Comparison of ENCODE assay signal across 32 cellular contexts in genomic region chr10:47453435-47454293, GRCh38. TPM values are rescaled to one million over a fixed set of nuclear protein-coding genes. Genes with fewer than 3 reads are reported as not detected.
A peak's percentile ranks its signal among the peaks of the same experiment; 100 is the strongest.
DNase-seq lines count a peak whose midpoint lies in the region; ATAC-seq and TF ChIP-seq lines count a peak whose summit lies in the region.
"Had no signal": no experiment of that assay in that cellular context is flagged by ENCODE, and none has a peak within 500 bp of the region (broad histone marks: within the 10 kb centered on the region; RNA-seq: fewer than 3 reads in every experiment).

No MANE protein-coding gene starts in this region.

- no peak overlapping the region for H3K9ac ChIP-seq in SK-N-SH

- peaks cover 6% of the 10 kb centered on the region for H3K4me1 Mint-ChIP-seq in stimulated activated memory B cell treated with anti-CD40 and anti-IgM and Interleukin-4, amounts not matched to agents 10 μg/mL and 1 μg/mL and 100 μg/mL, for 72 hours
- H3K4me1 Mint-ChIP-seq: activated T-helper 17 cell treated with anti-CD3 and anti-CD28 coated beads, Interleukin-2, amount 50 U/mL, for 72 hours had no signal

- H3K9me2 ChIP-seq in SK-N-SH, result no peaks in the 10 kb centered on the region

- TF ChIP-seq CTCF in SK-N-SH (IDR thresholded peaks at IDR 0.05), result no peak
- TF ChIP-seq CTCF in coronary artery (IDR thresholded peaks at IDR 0.05), result no peak
- TF ChIP-seq CTCF in lower lobe of right lung (IDR thresholded peaks at IDR 0.05), result no peak

- no peaks in the 10 kb centered on the region for H3K9me3 Mint-ChIP-seq in stimulated activated memory B cell treated with anti-CD40 and anti-IgM and Interleukin-4, amounts not matched to agents 10 μg/mL and 1 μg/mL and 100 μg/mL, for 72 hours
- H3K9me3 Mint-ChIP-seq: activated T-helper 17 cell treated with anti-CD3 and anti-CD28 coated beads, Interleukin-2, amount 50 U/mL, for 72 hours; CD4-positive, alpha-beta memory T cell had no signal

- H3K27me3 ChIP-seq in SK-N-SH (ENCODE audit: insufficient read depth) (no peaks in the 10 kb centered on the region), lower lobe of right lung (ENCODE audit: low read depth) (peaks cover 4% of the 10 kb centered on the region), right cardiac atrium (ENCODE audit: control insufficient read depth, insufficient read depth) (no peaks in the 10 kb centered on the region)
- H3K27me3 ChIP-seq: testis had no signal

- H3K4me3 Mint-ChIP-seq in stimulated activated memory B cell treated with anti-CD40 and anti-IgM and Interleukin-4, amounts not matched to agents 10 μg/mL and 1 μg/mL and 100 μg/mL, for 72 hours, result no peak overlapping the region
- H3K4me3 Mint-ChIP-seq: activated T-helper 17 cell treated with anti-CD3 and anti-CD28 coated beads, Interleukin-2, amount 50 U/mL, for 72 hours; CD4-positive, alpha-beta memory T cell had no signal

- CTCF ChIA-PET in SK-N-SH (lab: Yijun Ruan, JAX), result no interaction called here

- no peaks in the 10 kb centered on the region for H3K9me3 ChIP-seq in SK-N-SH
- no peaks in the 10 kb centered on the region for H3K9me3 ChIP-seq in lower lobe of right lung
- no peaks in the 10 kb centered on the region for H3K9me3 ChIP-seq in right cardiac atrium (ENCODE audit: control insufficient read depth, low read length)
- H3K9me3 ChIP-seq: testis had no signal

- no peaks in the 10 kb centered on the region for H3K79me2 ChIP-seq in SK-N-SH (ENCODE audit: insufficient read depth)

- intact Hi-C loops in lower lobe of right lung (cut with DNase I), result no loop called here
- intact Hi-C loops in right cardiac atrium (cut with DNase I), result no loop called here

- TF ChIP-seq EP300 in SK-N-SH (IDR thresholded peaks at IDR 0.05; ENCODE audit: borderline replicate concordance in 1 of 2, low read depth in 1 of 2, low read length in 1 of 2), result no peak

- peaks cover 45% of the 10 kb centered on the region for H3K27me3 Mint-ChIP-seq in stimulated activated memory B cell treated with anti-CD40 and anti-IgM and Interleukin-4, amounts not matched to agents 10 μg/mL and 1 μg/mL and 100 μg/mL, for 72 hours

- H3K36me3 ChIP-seq in SK-N-SH (replicated peaks in 1 of 2; ENCODE audit: control insufficient read depth in 1 of 2, insufficient read depth in 2 of 2, low read length in 1 of 2), result no peaks in the 10 kb centered on the region
- no peaks in the 10 kb centered on the region for H3K36me3 ChIP-seq in lower lobe of right lung
- H3K36me3 ChIP-seq: brain microvascular endothelial cell had no signal

- WGBS in SK-N-SH (ENCODE audit: low lambda C conversion rate), result 85% methylated on average over 3 of the region's 7 CpGs
- 77% methylated on average over 7 of the region's 7 CpGs for WGBS in right cardiac atrium

- no peaks in the 10 kb centered on the region for H4K20me1 ChIP-seq in SK-N-SH (ENCODE audit: insufficient read depth)

- no peaks in the 10 kb centered on the region for H3F3A ChIP-seq in SK-N-SH (replicated peaks; ENCODE audit: insufficient read depth)

- H2AFZ ChIP-seq in SK-N-SH (ENCODE audit: low read depth), result no peak overlapping the region

- H3K4me2 ChIP-seq in SK-N-SH, result no peak overlapping the region

- DNase-seq in SK-N-SH (peak; percentile 22), coronary artery (ENCODE audit: low spot score) (peak; percentile 61), lower lobe of right lung (peak; percentile 27), ureter (ENCODE audit: low spot score) (no peak), right cardiac atrium (no peak)
- DNase-seq in stimulated activated CD8-positive, alpha-beta memory T cell treated with anti-CD3 and anti-CD28 coated beads, Interleukin-4, amount 100 ng/mL, for 48 hours, result peak; percentile 12
- DNase-seq: 8988T; activated CD4-positive, alpha-beta T cell treated with anti-CD3 and anti-CD28 coated beads, Interleukin-2, amount 50 U/mL, for 4 hours; activated CD4-positive, CD25-positive, alpha-beta regulatory T cell; activated CD8-positive, alpha-beta memory T cell treated with anti-CD3 and anti-CD28 coated beads, Interleukin-2, amount 50 U/mL, for 48 hours; activated naive CD4-positive, alpha-beta T cell treated with anti-CD3 and anti-CD28 coated beads, Interleukin-2, amount 50 U/mL, for 16 hours; amniotic stem cell; brain microvascular endothelial cell; CD4-positive, alpha-beta memory T cell; effector memory CD4-positive, alpha-beta T cell; foreskin melanocyte; HCEC 1CT; KG1; left colon; NCI-H1417 treated with DMSO at 0.1 percent for 48 hours; NCI-H446 treated with DMSO at 0.1 percent for 48 hours; stimulated activated naive CD4-positive, alpha-beta T cell treated with Interleukin-2 at 50 U/mL for 16 hours; testis had no signal

- no peak overlapping the region for H3K4me3 ChIP-seq in SK-N-SH (ENCODE audit: low read depth in 2 of 2, low read length in 1 of 2)
- H3K4me3 ChIP-seq in coronary artery, result no peak overlapping the region
- no peak overlapping the region for H3K4me3 ChIP-seq in lower lobe of right lung
- H3K4me3 ChIP-seq in right cardiac atrium (ENCODE audit: low read length), result no peak overlapping the region
- H3K4me3 ChIP-seq: testis had no signal

- no peak overlapping the region for H3K27ac Mint-ChIP-seq in stimulated activated memory B cell treated with anti-CD40 and anti-IgM and Interleukin-4, amounts not matched to agents 10 μg/mL and 1 μg/mL and 100 μg/mL, for 72 hours
- H3K27ac Mint-ChIP-seq: activated T-helper 17 cell treated with anti-CD3 and anti-CD28 coated beads, Interleukin-2, amount 50 U/mL, for 72 hours had no signal

- no peak for TF ChIP-seq RAD21 in SK-N-SH (IDR thresholded peaks at IDR 0.05; ENCODE audit: low read length)

- no peaks in the 10 kb centered on the region for H3K36me3 Mint-ChIP-seq in stimulated activated memory B cell treated with anti-CD40 and anti-IgM and Interleukin-4, amounts not matched to agents 10 μg/mL and 1 μg/mL and 100 μg/mL, for 72 hours
- H3K36me3 Mint-ChIP-seq: CD4-positive, alpha-beta memory T cell had no signal

- peaks cover 0 to 11% of the 10 kb centered on the region in 2 experiments; a peak in 1 of 4 replicates for H3K4me1 ChIP-seq in SK-N-SH (ENCODE audit: control insufficient read depth in 1 of 2, insufficient read depth in 2 of 2, low read depth in 1 of 2, low read length in 1 of 2)
- no peaks in the 10 kb centered on the region for H3K4me1 ChIP-seq in lower lobe of right lung
- H3K4me1 ChIP-seq in right cardiac atrium (ENCODE audit: control insufficient read depth, insufficient read depth, low read length), result no peaks in the 10 kb centered on the region

- POLR2A ChIA-PET in SK-N-SH (lab: Yijun Ruan, JAX), result no interaction called here

- H3K27ac ChIP-seq in SK-N-SH (ENCODE audit: low read depth in 2 of 2, low read length in 1 of 2), result no peak overlapping the region
- no peak overlapping the region for H3K27ac ChIP-seq in coronary artery
- no peak overlapping the region for H3K27ac ChIP-seq in lower lobe of right lung
- H3K27ac ChIP-seq in right cardiac atrium (ENCODE audit: low read length), result no peak overlapping the region
- H3K27ac ChIP-seq: brain microvascular endothelial cell, RWPE1, testis had no signal

- ATAC-seq in SK-N-SH treated with all-trans-retinoic acid at 6 μM for 48 hours (no peak), lower lobe of right lung (no peak), right cardiac atrium (no peak)
- no peak for ATAC-seq in stimulated activated memory B cell treated with anti-CD40 and anti-IgM and Interleukin-4, amounts not matched to agents 10 μg/mL and 1 μg/mL and 100 μg/mL, for 72 hours
- ATAC-seq: activated T-helper 17 cell treated with anti-CD3 and anti-CD28 coated beads, Interleukin-2, amount 50 U/mL, for 72 hours; left colon had no signal

TF ChIP-seq in SK-N-SH, 30 proteins besides CTCF, POLR2A, EP300 and RAD21 (continues in another document):
- TF ChIP-seq GATA2 (CRISPR knock-in tag; IDR thresholded peaks at IDR 0.05), result no peak
- TF ChIP-seq JUND (IDR thresholded peaks at IDR 0.05), result no peak
- TF ChIP-seq TAF1 (IDR thresholded peaks at IDR 0.05; ENCODE audit: borderline replicate concordance, low read depth, low read length), result no peak
- no peak for TF ChIP-seq MAX (IDR thresholded peaks at IDR 0.05; ENCODE audit: low read depth)
- no peak for TF ChIP-seq FOSL2 (IDR thresholded peaks at IDR 0.05; ENCODE audit: borderline replicate concordance, low read depth)
- TF ChIP-seq TCF12 (IDR thresholded peaks at IDR 0.05), result no peak

TF ChIP-seq in SK-N-SH treated with all-trans-retinoic acid at 6 μM for 48 hours, 23 proteins besides CTCF, POLR2A, EP300 and RAD21 (continues in another document):
- TF ChIP-seq, protein P1, sequence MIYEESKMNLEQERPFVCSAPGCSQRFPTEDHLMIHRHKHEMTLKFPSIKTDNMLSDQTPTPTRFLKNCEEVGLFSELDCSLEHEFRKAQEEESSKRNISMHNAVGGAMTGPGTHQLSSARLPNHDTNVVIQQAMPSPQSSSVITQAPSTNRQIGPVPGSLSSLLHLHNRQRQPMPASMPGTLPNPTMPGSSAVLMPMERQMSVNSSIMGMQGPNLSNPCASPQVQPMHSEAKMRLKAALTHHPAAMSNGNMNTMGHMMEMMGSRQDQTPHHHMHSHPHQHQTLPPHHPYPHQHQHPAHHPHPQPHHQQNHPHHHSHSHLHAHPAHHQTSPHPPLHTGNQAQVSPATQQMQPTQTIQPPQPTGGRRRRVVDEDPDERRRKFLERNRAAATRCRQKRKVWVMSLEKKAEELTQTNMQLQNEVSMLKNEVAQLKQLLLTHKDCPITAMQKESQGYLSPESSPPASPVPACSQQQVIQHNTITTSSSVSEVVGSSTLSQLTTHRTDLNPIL (CRISPR knock-in tag; IDR thresholded peaks at IDR 0.05; ENCODE audit: low read depth), result no peak
- TF ChIP-seq CSDC2 (CRISPR knock-in tag; IDR thresholded peaks at IDR 0.05), result no peak

RNA-seq across cellular contexts. Expression of gene ANXA8, which starts 30.3 kb away (rescaled TPM):
- polyA plus RNA-seq in SK-N-SH (2012; rRNA removed) (0.15 and 0.41 TPM in 2 replicates), right cardiac atrium (0.27 TPM)
- 0.22 and 0.28 TPM in 2 replicates for polyA plus RNA-seq in SK-N-SH (2012; cell fraction: cytosol; rRNA removed)
- polyA plus RNA-seq in SK-N-SH (2012; cell fraction: nucleus; rRNA removed), result 0.69 and 1.1 TPM in 2 replicates
- total RNA-seq in lower lobe of right lung (15.0 TPM), ureter (137 TPM), right cardiac atrium (1 to 10 TPM in 1 of 4 donors, under 1 TPM in 3; 0.62 to 1.3 (median 0.80) TPM)
- total RNA-seq: activated T-helper 17 cell treated with anti-CD3 and anti-CD28 coated beads, Interleukin-2, amount 50 U/mL, for 72 hours; CD4-positive, alpha-beta memory T cell; cerebellum; left colon had no signal
- polyA plus RNA-seq: CD4-positive, alpha-beta memory T cell had no signal

RNA-seq across cellular contexts. Expression of gene FAM25G, which starts 37.8 kb away (rescaled TPM):
- not detected in 2 replicates for polyA plus RNA-seq in SK-N-SH (2012; rRNA removed)
- not detected in 2 replicates for polyA plus RNA-seq in SK-N-SH (2012; cell fraction: cytosol; rRNA removed)
- not detected in 2 replicates for polyA plus RNA-seq in SK-N-SH (2012; cell fraction: nucleus; rRNA removed)
- not detected for total RNA-seq in lower lobe of right lung
- total RNA-seq in ureter, result not detected
- not detected for total RNA-seq in right cardiac atrium
- not detected for polyA plus RNA-seq in right cardiac atrium
- total RNA-seq: activated T-helper 17 cell treated with anti-CD3 and anti-CD28 coated beads, Interleukin-2, amount 50 U/mL, for 72 hours; CD4-positive, alpha-beta memory T cell; cerebellum; HT1080; osteoblast; SK-MEL-5; T-helper 1 cell treated with Interleukin-12 subunit alpha and Interleukin-12 subunit beta and Interleukin-4 antibody, amounts not matched to agents 30 ng/mL and 1 ng/mL, for 36 hours had no signal
- polyA plus RNA-seq: CD4-positive, alpha-beta memory T cell had no signal

Comparison
In these comparisons a context has a peak if more than half of its experiments do, and no peak if none do; other contexts are left out.
1. DNase-seq: peak in SK-N-SH (single experiment), coronary artery (single experiment), lower lobe of right lung (single experiment) and stimulated activated CD8-positive, alpha-beta memory T cell treated with anti-CD3 and anti-CD28 coated beads, Interleukin-4, amount 100 ng/mL, for 48 hours (single experiment); none in ureter (single experiment) and right cardiac atrium (0 of 3).